ENCODE assay signal across 25 cellular contexts in genomic region chr5:52282647-52283046, GRCh38.
DNase-seq lines count a peak whose midpoint lies in the region; ATAC-seq, FAIRE-seq and TF ChIP-seq lines count a peak whose summit lies in the region.
"Had no signal": no experiment of that assay in that cellular context is flagged by ENCODE, and none has a peak within 500 bp of the region (broad histone marks: within the 10 kb centered on the region; RNA-seq: fewer than 3 reads in every experiment).

No MANE protein-coding gene starts in this region.

- FAIRE-seq in pancreas (lab: Jason Lieb, UNC), result no peak
- FAIRE-seq: A204.1, GM12878, GM19239 had no signal

- H3K4me2 ChIP-seq in KMS-11, result 0 out of 2 replicates have a peak overlapping the region, but pooled peaks have one; percentile 22
- peak overlapping the region; percentile 45 for H3K4me2 ChIP-seq in MM.1S (ENCODE audit: low read depth, low read length)
- H3K4me2 ChIP-seq: BLaER1 had no signal

- H3K9ac ChIP-seq in KMS-11 (no peak overlapping the region), MM.1S (ENCODE audit: low read length) (no peak overlapping the region), endocrine pancreas (ENCODE audit: control insufficient read depth, insufficient read depth, low read length) (no peak overlapping the region)
- H3K9ac ChIP-seq: BLaER1 had no signal

- TF ChIP-seq CTCF in KMS-11 (conservative IDR thresholded peaks at IDR 0.05; ENCODE audit: low read depth, low read length) (no peak), MM.1S (IDR thresholded peaks at IDR 0.05; ENCODE audit: low read length) (no peak), pancreas (IDR thresholded peaks at IDR 0.05) (no peak)

- no peaks in the 10 kb centered on the region for H4K20me1 ChIP-seq in KMS-11 (ENCODE audit: insufficient read depth)
- no peaks in the 10 kb centered on the region for H4K20me1 ChIP-seq in MM.1S (ENCODE audit: insufficient read depth, low read length)
- H4K20me1 ChIP-seq: BLaER1 had no signal

- H3K27ac ChIP-seq in KMS-11 (no peak overlapping the region), MM.1S (ENCODE audit: low read length) (peak overlapping the region; percentile 0; the same call in 1 of the 2 replicates), pancreas (no peak overlapping the region), aorta (ENCODE audit: low read depth in 1 of 2, low read length in 2 of 2) (no peak overlapping the region)
- H3K27ac ChIP-seq: BLaER1 had no signal

- H3K9me3 ChIP-seq in MM.1S (replicated peaks; ENCODE audit: insufficient read depth, low read length) (no peaks in the 10 kb centered on the region), endocrine pancreas (ENCODE audit: control insufficient read depth, low read length) (no peaks in the 10 kb centered on the region), pancreas (no peaks in the 10 kb centered on the region), MG63 (no peaks in the 10 kb centered on the region), aorta (ENCODE audit: control insufficient read depth, low read length) (no peaks in the 10 kb centered on the region)
- H3K9me3 ChIP-seq: BE2C, BLaER1 had no signal

- H3F3A ChIP-seq in MM.1S (ENCODE audit: insufficient read depth, low read length), result no peaks in the 10 kb centered on the region

- H3K27me3 ChIP-seq in KMS-11 (ENCODE audit: insufficient read depth, low read depth) (no peaks in the 10 kb centered on the region), MM.1S (replicated peaks; ENCODE audit: insufficient read depth, low read length) (no peaks in the 10 kb centered on the region), endocrine pancreas (ENCODE audit: control insufficient read depth, insufficient read depth, low read length) (no peaks in the 10 kb centered on the region), pancreas (no peaks in the 10 kb centered on the region), MG63 (no peaks in the 10 kb centered on the region), aorta (ENCODE audit: control insufficient read depth in 1 of 2, insufficient read depth in 2 of 2, low read length in 1 of 2) (no peaks in the 10 kb centered on the region)
- H3K27me3 ChIP-seq: BE2C, BLaER1 had no signal

- intact Hi-C loops in pancreas (cut with DNase I), result no loop called here
- intact Hi-C loops in aorta (cut with DNase I), result no loop called here

- H2AFZ ChIP-seq in KMS-11 (ENCODE audit: low read depth) (no peak overlapping the region), MM.1S (ENCODE audit: low read length) (no peak overlapping the region)

- peak in 3 of 4 donors; percentile 15 to 57 (median 55) for ATAC-seq in pancreas
- ATAC-seq in stimulated activated naive CD8-positive, alpha-beta T cell treated with anti-CD3 and anti-CD28 coated beads, Interleukin-15, Interleukin-2, amounts not matched to agents 100 U/mL and 50 U/mL, for 24 hours, result no peak
- no peak for ATAC-seq in aorta (ENCODE audit: low FRiP score)
- ATAC-seq: GM12878 had no signal

- H3K79me2 ChIP-seq in KMS-11 (ENCODE audit: insufficient read depth, low read depth) (no peaks in the 10 kb centered on the region), MM.1S (ENCODE audit: low read length) (no peaks in the 10 kb centered on the region)

- H3K9me2 ChIP-seq in MM.1S (replicated peaks; ENCODE audit: insufficient read depth, low read length), result no peaks in the 10 kb centered on the region

- peaks cover 12% of the 10 kb centered on the region for H3K4me1 ChIP-seq in KMS-11 (ENCODE audit: low read depth, poor library complexity, severe bottlenecking)
- peaks cover 12% of the 10 kb centered on the region for H3K4me1 ChIP-seq in MM.1S (ENCODE audit: low read length)
- H3K4me1 ChIP-seq in endocrine pancreas (ENCODE audit: control insufficient read depth, insufficient read depth, low read length), result peaks cover 8% of the 10 kb centered on the region
- H3K4me1 ChIP-seq in pancreas, result peaks cover 0 to 6% (median 0%) of the 10 kb centered on the region in 3 donors
- H3K4me1 ChIP-seq in aorta (ENCODE audit: control insufficient read depth in 1 of 2, insufficient read depth in 2 of 2, low read length in 2 of 2), result no peaks in the 10 kb centered on the region
- H3K4me1 ChIP-seq: BE2C, BLaER1 had no signal

- H3K36me3 ChIP-seq in KMS-11 (ENCODE audit: insufficient read depth) (no peaks in the 10 kb centered on the region), MM.1S (replicated peaks; ENCODE audit: insufficient read depth, low read length) (no peaks in the 10 kb centered on the region), endocrine pancreas (ENCODE audit: control insufficient read depth, insufficient read depth, low read length) (no peaks in the 10 kb centered on the region), pancreas (no peaks in the 10 kb centered on the region), MG63 (no peaks in the 10 kb centered on the region), aorta (ENCODE audit: control insufficient read depth in 1 of 2, insufficient read depth in 2 of 2, low read length in 1 of 2) (no peaks in the 10 kb centered on the region)
- H3K36me3 ChIP-seq: BE2C, BLaER1 had no signal

- H3K4me3 ChIP-seq in KMS-11 (IDR thresholded peaks at IDR 0.05; ENCODE audit: insufficient read depth, low read depth, low read length), result no peak overlapping the region
- H3K4me3 ChIP-seq in MM.1S (ENCODE audit: low read length), result no peak overlapping the region
- H3K4me3 ChIP-seq in endocrine pancreas (ENCODE audit: control insufficient read depth, insufficient read depth, low read length), result peak overlapping the region; percentile 0
- H3K4me3 ChIP-seq in pancreas, result no peak overlapping the region
- H3K4me3 ChIP-seq in MG63, result no peak overlapping the region
- no peak overlapping the region for H3K4me3 ChIP-seq in aorta (ENCODE audit: low read length in 2 of 2)
- H3K4me3 ChIP-seq: BLaER1, GM12878 had no signal

- DNase-seq in MM.1S, result peak; percentile 43
- no peak for DNase-seq in pancreas
- DNase-seq in MG63, result no peak
- DNase-seq in stimulated activated naive CD8-positive, alpha-beta T cell treated with anti-CD3 and anti-CD28 coated beads, Interleukin-15, Interleukin-2, amounts not matched to agents 100 U/mL and 50 U/mL, for 24 hours, result no peak
- no peak for DNase-seq in aorta
- DNase-seq: 8988T; ACHN; BE2C; C1 segment of cervical spinal cord; CD4-positive, alpha-beta memory T cell; CD4-positive, CD25-positive, alpha-beta regulatory T cell; CD8-positive, alpha-beta memory T cell; COR-L47; DMS 273 treated with DMSO at 0.1 percent for 48 hours; DMS153; DMS79; DND-41; EL; GDM1 had no signal

Comparison
In these comparisons a context has a peak if more than half of its experiments do, and no peak if none do; other contexts are left out.
1. ATAC-seq: peak in pancreas (3 of 4); none in stimulated activated naive CD8-positive, alpha-beta T cell treated with anti-CD3 and anti-CD28 coated beads, Interleukin-15, Interleukin-2, amounts not matched to agents 100 U/mL and 50 U/mL, for 24 hours (single experiment) and aorta (single experiment).